Comparison of ENCODE assay signal across 1 cellular context in genomic region chrX:13495232-13495631, GRCh38.
TF ChIP-seq lines count a peak whose summit lies in the region.

No MANE protein-coding gene starts in this region.

TF ChIP-seq in HepG2, 621 proteins besides CTCF, POLR2A, EP300 and RAD21 (continued from another document):
- TF ChIP-seq ZBTB26 (CRISPR knock-in tag; IDR thresholded peaks at IDR 0.05; ENCODE audit: borderline replicate concordance): no peak
- TF ChIP-seq ZNF10 (CRISPR knock-in tag; IDR thresholded peaks at IDR 0.05; ENCODE audit: borderline replicate concordance, low read depth): no peak
- TF ChIP-seq BCLAF1 (IDR thresholded peaks at IDR 0.05): no peak
- TF ChIP-seq TMF1 (CRISPR knock-in tag; IDR thresholded peaks at IDR 0.05; ENCODE audit: low read depth): no peak
- no peak for TF ChIP-seq YY1 (IDR thresholded peaks at IDR 0.05; ENCODE audit: insufficient read depth, insufficient replicate concordance, low read depth, low read length)
- no peak for TF ChIP-seq ZNF510 (CRISPR knock-in tag; IDR thresholded peaks at IDR 0.05; ENCODE audit: low read depth)
- TF ChIP-seq TEAD3 (CRISPR knock-in tag; optimal IDR thresholded peaks at IDR 0.05; ENCODE audit: borderline replicate concordance): no peak
- TF ChIP-seq ZEB1 (IDR thresholded peaks at IDR 0.05; ENCODE audit: insufficient replicate concordance, low read depth): no peak
- TF ChIP-seq MTERF4 (CRISPR knock-in tag; IDR thresholded peaks at IDR 0.05): no peak
TF ChIP-seq in HepG2: peak in this region for 0.
